In genomic region chr5:157045601-157046000, GRCh38 we compare ENCODE assay signal across 15 cellular contexts. TPM values are rescaled to one million over a fixed set of nuclear protein-coding genes. Genes with fewer than 3 reads are reported as not detected.
DNase-seq lines count a peak whose midpoint lies in the region; ATAC-seq, FAIRE-seq and TF ChIP-seq lines count a peak whose summit lies in the region.
"Had no signal": no experiment of that assay in that cellular context is flagged by ENCODE, and none has a peak within 500 bp of the region (broad histone marks: within the 10 kb centered on the region; RNA-seq: fewer than 3 reads in every experiment).

No MANE protein-coding gene starts in this region.

- CTCF ChIA-PET in PC-3 (lab: Charles Lee), result no interaction called here

- H3K27ac ChIP-seq in GM23338 (ENCODE audit: low read depth) (no peak overlapping the region), pancreas (peak overlapping the region in 3 of 4 donors; percentile 30 to 64 (median 41)), upper lobe of left lung (no peak overlapping the region), PC-3 (ENCODE audit: low read length) (no peak overlapping the region)
- H3K27ac ChIP-seq: BLaER1 had no signal

- H3K36me3 ChIP-seq in GM23338 (ENCODE audit: insufficient read depth), result no peaks in the 10 kb centered on the region
- H3K36me3 ChIP-seq in pancreas, result no peaks in the 10 kb centered on the region
- H3K36me3 ChIP-seq in upper lobe of left lung, result no peaks in the 10 kb centered on the region
- no peaks in the 10 kb centered on the region for H3K36me3 ChIP-seq in PC-3 (ENCODE audit: low read depth, low read length)
- H3K36me3 ChIP-seq: BLaER1 had no signal

- peak overlapping the region; percentile 50; the same call in 1 of the 2 replicates for H2AFZ ChIP-seq in GM23338
- no peak overlapping the region for H2AFZ ChIP-seq in PC-3 (ENCODE audit: low read length)

- no peak for TF ChIP-seq EP300 in upper lobe of left lung (IDR thresholded peaks at IDR 0.05)

- POLR2A ChIA-PET in PC-3 (lab: Charles Lee; ENCODE audit: unreplicated experiment), result no interaction called here

- no peak overlapping the region for H3K4me2 ChIP-seq in GM23338
- no peak overlapping the region for H3K4me2 ChIP-seq in PC-3 (ENCODE audit: low read length)
- H3K4me2 ChIP-seq: BLaER1 had no signal

- intact Hi-C loops in pancreas (cut with DNase I), result no loop called here
- intact Hi-C loops in PC-3 (cut with micrococcal nuclease), result no loop called here

- BruUV-seq in PC-3 (replicated peaks; lab: Mats Ljungman, UMichigan), result no TSS peak

- H3K4me3 ChIP-seq in GM23338, result no peak overlapping the region
- H3K4me3 ChIP-seq in pancreas, result no peak overlapping the region
- H3K4me3 ChIP-seq in upper lobe of left lung, result no peak overlapping the region
- H3K4me3 ChIP-seq in PC-3 (ENCODE audit: low read length), result no peak overlapping the region
- H3K4me3 ChIP-seq: BLaER1 had no signal

- H3K9me2 ChIP-seq in GM23338 (ENCODE audit: insufficient read depth), result peaks cover 6% of the 10 kb centered on the region; the same call in 1 of the 2 replicates
- H3K9me2 ChIP-seq in PC-3 (replicated peaks; ENCODE audit: low read length), result no peaks in the 10 kb centered on the region

- TF ChIP-seq CTCF in GM23338 (conservative IDR thresholded peaks at IDR 0.05; ENCODE audit: low read depth in 2 of 2) (no peak), pancreas (IDR thresholded peaks at IDR 0.05) (no peak), upper lobe of left lung (IDR thresholded peaks at IDR 0.05) (no peak), PC-3 (conservative IDR thresholded peaks at IDR 0.05; ENCODE audit: low read depth, low read length) (no peak)

- no peak for FAIRE-seq in pancreas (lab: Jason Lieb, UNC)

- peaks cover 62% of the 10 kb centered on the region for H3K4me1 Mint-ChIP-seq in activated naive CD4-positive, alpha-beta T cell treated with anti-CD3 and anti-CD28 coated beads, Interleukin-2, amount 50 U/mL, for 24 hours
- peaks cover 15% of the 10 kb centered on the region for H3K4me1 Mint-ChIP-seq in GM23338

- H3K9me3 Mint-ChIP-seq in activated naive CD4-positive, alpha-beta T cell treated with anti-CD3 and anti-CD28 coated beads, Interleukin-2, amount 50 U/mL, for 24 hours, result no peaks in the 10 kb centered on the region
- no peaks in the 10 kb centered on the region for H3K9me3 Mint-ChIP-seq in GM23338

- H3F3A ChIP-seq in GM23338 (replicated peaks; ENCODE audit: low read depth), result no peaks in the 10 kb centered on the region
- no peaks in the 10 kb centered on the region for H3F3A ChIP-seq in PC-3 (ENCODE audit: low read length, unreplicated experiment)

- no peak for TF ChIP-seq POLR2A in upper lobe of left lung (IDR thresholded peaks at IDR 0.05)

- no peaks in the 10 kb centered on the region for H3K79me2 ChIP-seq in GM23338 (replicated peaks; ENCODE audit: insufficient read depth)
- no peaks in the 10 kb centered on the region for H3K79me2 ChIP-seq in PC-3 (ENCODE audit: low read length)

- peaks cover 6% of the 10 kb centered on the region for H3K36me3 Mint-ChIP-seq in activated naive CD4-positive, alpha-beta T cell treated with anti-CD3 and anti-CD28 coated beads, Interleukin-2, amount 50 U/mL, for 24 hours
- H3K36me3 Mint-ChIP-seq in GM23338 (ENCODE audit: low read depth), result 0 out of 3 replicates have a peak, but pooled peaks cover 4% of the 10 kb centered on the region

- H3K27me3 Mint-ChIP-seq in activated naive CD4-positive, alpha-beta T cell treated with anti-CD3 and anti-CD28 coated beads, Interleukin-2, amount 50 U/mL, for 24 hours, result no peaks in the 10 kb centered on the region
- peaks cover 2% of the 10 kb centered on the region for H3K27me3 Mint-ChIP-seq in GM23338 (ENCODE audit: insufficient read depth, low read depth, poor library complexity)

- WGBS in pancreas, 2 donors, result 53 to 64% methylated on average over 3 of the region's 3 CpGs
- whole genome bisulfite sequencing in upper lobe of left lung, 2 donors, result 42 to 59% methylated on average over 2 to 3 of the region's 3 CpGs

- ATAC-seq in GM23338 (no peak), pancreas (no peak), upper lobe of left lung (ENCODE audit: low FRiP score in 2 of 2) (no peak), PC-3 (no peak)

- peaks cover 6% of the 10 kb centered on the region; the same call in 1 of the 2 replicates for H3K4me1 ChIP-seq in GM23338 (ENCODE audit: insufficient read depth)
- H3K4me1 ChIP-seq in pancreas, result no peaks in the 10 kb centered on the region
- H3K4me1 ChIP-seq in upper lobe of left lung, result no peaks in the 10 kb centered on the region
- H3K4me1 ChIP-seq in PC-3 (ENCODE audit: insufficient read depth, low read length), result peaks cover 8% of the 10 kb centered on the region; the same call in 1 of the 2 replicates
- H3K4me1 ChIP-seq: BLaER1 had no signal

- no peak overlapping the region for H3K9ac ChIP-seq in PC-3 (ENCODE audit: low read length)
- H3K9ac ChIP-seq: BLaER1 had no signal

- no peak overlapping the region for H3K4me3 Mint-ChIP-seq in activated naive CD4-positive, alpha-beta T cell treated with anti-CD3 and anti-CD28 coated beads, Interleukin-2, amount 50 U/mL, for 24 hours
- H3K4me3 Mint-ChIP-seq in GM23338, result no peak overlapping the region
- H3K4me3 Mint-ChIP-seq: HFFc6 had no signal

- peak overlapping the region; percentile 18 for H3K27ac Mint-ChIP-seq in activated naive CD4-positive, alpha-beta T cell treated with anti-CD3 and anti-CD28 coated beads, Interleukin-2, amount 50 U/mL, for 24 hours
- no peak overlapping the region for H3K27ac Mint-ChIP-seq in GM23338
- H3K27ac Mint-ChIP-seq: HFFc6 had no signal

- H4K20me1 ChIP-seq in GM23338 (replicated peaks; ENCODE audit: insufficient read depth), result no peaks in the 10 kb centered on the region
- no peaks in the 10 kb centered on the region for H4K20me1 ChIP-seq in PC-3 (ENCODE audit: low read length)
- H4K20me1 ChIP-seq: BLaER1 had no signal

- DNase-seq in activated naive CD4-positive, alpha-beta T cell treated with Interleukin-2 at 50 U/mL for 16 hours, result no peak
- DNase-seq in GM23338 (ENCODE audit: low spot score) (no peak), cerebellar cortex (ENCODE audit: low spot score) (peak; percentile 82), pancreas (no peak), upper lobe of left lung (no peak), GF-D8 (lab: John Stamatoyannopoulos, UW) (no peak), PC-3 (no peak)
- DNase-seq: HFFc6, KBM-7, NCI-H1436 treated with DMSO at 0.1 percent for 48 hours, NCI-H2029 treated with DMSO at 0.1 percent for 48 hours, NCI-H510A had no signal

- H3K9me3 ChIP-seq in pancreas, result no peaks in the 10 kb centered on the region
- no peaks in the 10 kb centered on the region for H3K9me3 ChIP-seq in upper lobe of left lung
- H3K9me3 ChIP-seq in PC-3 (ENCODE audit: low read length), result no peaks in the 10 kb centered on the region
- H3K9me3 ChIP-seq: BLaER1 had no signal

- H3K27me3 ChIP-seq in GM23338 (ENCODE audit: insufficient read depth) (no peaks in the 10 kb centered on the region), pancreas (no peaks in the 10 kb centered on the region), upper lobe of left lung (no peaks in the 10 kb centered on the region), PC-3 (ENCODE audit: low read length) (peaks cover 11% of the 10 kb centered on the region; the same call in 1 of the 2 replicates)
- H3K27me3 ChIP-seq: BLaER1 had no signal

TF ChIP-seq in GM23338, 12 proteins besides CTCF, POLR2A, EP300 and RAD21:
- TF ChIP-seq ZNF114 (CRISPR knock-in tag; IDR thresholded peaks at IDR 0.05) (no peak), CREB1 (CRISPR knock-in tag; IDR thresholded peaks at IDR 0.05; ENCODE audit: low read depth) (no peak), NANOG (IDR thresholded peaks at IDR 0.05; ENCODE audit: borderline replicate concordance) (no peak), EZH2phosphoT487 (IDR thresholded peaks at IDR 0.05; ENCODE audit: unreplicated experiment) (no peak), ETS1 (IDR thresholded peaks at IDR 0.05) (no peak), EZH2 (IDR thresholded peaks at IDR 0.05; ENCODE audit: low read depth, unreplicated experiment) (no peak), ZNF331 (CRISPR knock-in tag; IDR thresholded peaks at IDR 0.05; ENCODE audit: low read depth) (no peak), REST (IDR thresholded peaks at IDR 0.05; ENCODE audit: unreplicated experiment) (no peak)

RNA-seq across cellular contexts. Expression of gene HAVCR1, which starts 13.3 kb away (rescaled TPM):
- total RNA-seq in GM23338 (2014; rRNA removed; shearing (Covaris generic)), result not detected in 2 replicates
- polyA plus RNA-seq in GM23338 (2016; fragmentation: Nextera tagmentation; extraction: Ambion mirVana) (not detected in 2 replicates), pancreas (not detected)
- total RNA-seq in pancreas (under 1 TPM in 1 of 6 donors, not detected in 5; 0.18 TPM), upper lobe of left lung (1 to 10 TPM in 1 of 6 donors, under 1 TPM in 3, not detected in 2; 0.34 to 4.2 (median 0.62) TPM), PC-3 (2014; rRNA removed) (not detected in 2 replicates)
- total RNA-seq: A172, HFFc6 had no signal

Comparison
In these comparisons a context has a peak if more than half of its experiments do, and no peak if none do; other contexts are left out.
1. H3K27ac ChIP-seq: peak in pancreas (3 of 4); none in GM23338 (single experiment), upper lobe of left lung (0 of 4) and PC-3 (single experiment).